Comparison of ENCODE assay signal across 6 cellular contexts in the genomic region with DNA sequence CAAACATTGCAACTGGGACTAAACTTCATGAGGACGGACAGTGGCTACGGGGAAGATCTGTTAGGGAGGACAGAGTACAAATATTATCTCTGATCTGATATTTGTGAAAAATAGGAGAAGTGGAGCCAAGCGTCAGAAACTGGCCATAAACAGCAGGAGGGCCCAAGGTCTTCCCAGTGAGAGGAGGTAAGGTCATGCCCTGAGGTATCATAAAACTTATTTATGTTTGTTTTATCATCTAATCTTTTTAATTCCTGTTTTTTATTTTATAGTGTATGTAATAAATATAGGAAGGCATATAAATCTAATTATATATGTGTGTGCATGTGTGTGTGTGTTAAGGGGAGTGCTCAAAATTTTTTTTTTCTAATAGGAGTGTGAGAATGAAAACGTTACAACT.
"Had no signal": no experiment of that assay in that cellular context is flagged by ENCODE, and none has a peak within 500 bp of the region (broad histone marks: within the 10 kb centered on the region; RNA-seq: fewer than 3 reads in every experiment).

No MANE protein-coding gene starts in this region.

- H3K4me1 ChIP-seq: HAP-1 had no signal

- H3K36me3 ChIP-seq: HAP-1 had no signal

- DNase-seq: GM23248, GOT3, H7, HFFc6 had no signal

- H3K9me3 ChIP-seq: HAP-1 had no signal

- H3K27ac ChIP-seq: GM23248, HL-60 had no signal

- H3K4me3 ChIP-seq: GM23248, HAP-1 had no signal
